ENCODE assay signal across 8 cellular contexts in the genomic region with DNA sequence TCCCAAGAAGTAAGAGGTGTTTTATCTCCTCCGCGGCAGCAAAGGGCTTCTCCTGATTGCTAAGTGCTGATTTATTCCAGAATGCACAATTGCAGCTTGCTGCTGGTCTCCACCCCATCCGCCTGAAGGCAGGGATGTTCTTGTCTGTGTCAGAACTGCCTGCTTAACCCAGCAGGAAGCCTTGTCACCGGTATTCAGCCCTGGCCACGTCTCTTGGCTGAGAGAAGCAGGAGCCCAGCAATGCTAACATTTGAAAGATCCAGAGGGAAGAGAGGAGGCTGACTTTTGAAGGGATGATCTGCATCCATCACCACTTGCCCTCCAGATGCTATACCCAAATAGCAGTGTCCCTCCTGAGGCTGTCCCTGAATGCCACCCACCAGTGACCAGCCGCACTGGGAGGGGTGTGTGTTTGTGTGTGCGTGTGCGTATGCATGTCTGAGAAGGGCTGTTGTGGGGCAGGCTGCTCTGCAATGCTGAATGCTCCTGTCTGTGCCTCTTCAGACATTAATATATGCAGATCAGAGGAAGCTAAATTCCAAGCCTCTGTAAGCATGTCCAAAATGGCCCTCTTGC. TPM values are rescaled to one million over a fixed set of nuclear protein-coding genes. Genes with fewer than 3 reads are reported as not detected.
DNase-seq lines count a peak whose midpoint lies in the region; ATAC-seq, FAIRE-seq and TF ChIP-seq lines count a peak whose summit lies in the region.

No MANE protein-coding gene starts in this region.

- no peaks in the 10 kb centered on the region for H3K36me3 ChIP-seq in breast epithelium
- H3K36me3 ChIP-seq in mucosa of descending colon (ENCODE audit: low read depth): no peaks in the 10 kb centered on the region

- no peak overlapping the region for H3K27ac ChIP-seq in A549
- H3K27ac ChIP-seq in breast epithelium: no peak overlapping the region

- TF ChIP-seq CTCF in A549 (IDR thresholded peaks at IDR 0.05): no peak
- TF ChIP-seq CTCF in breast epithelium (IDR thresholded peaks at IDR 0.05): no peak
- TF ChIP-seq CTCF in mucosa of descending colon (IDR thresholded peaks at IDR 0.05): no peak

- TF ChIP-seq RAD21 in A549 (conservative IDR thresholded peaks at IDR 0.05 in 1 of 2, IDR thresholded peaks at IDR 0.05 in 1 of 2): no peak

- no peaks in the 10 kb centered on the region for H3K27me3 ChIP-seq in breast epithelium

- H3K4me1 ChIP-seq in A549 (no peaks in the 10 kb centered on the region; the same call in 2 of the 3 replicates), breast epithelium (no peaks in the 10 kb centered on the region), mucosa of descending colon (ENCODE audit: low read depth) (peaks cover 5% of the 10 kb centered on the region)

- DNase-seq in A549 (ENCODE audit: low read depth in 1 of 2, low spot score in 1 of 2): no peak
- peak; percentile 75 for DNase-seq in NCI-H345 treated with DMSO at 0.1 percent for 48 hours (lab: John Stamatoyannopoulos, UW; ENCODE audit: unreplicated experiment)
- DNase-seq in breast epithelium (ENCODE audit: low spot score in 2 of 2): peak in 1 of 2 donors; percentile 48
- DNase-seq in mucosa of descending colon: no peak
- no peak for DNase-seq in medulla oblongata (ENCODE audit: extremely low spot score)
- no peak for DNase-seq in NCI-H2196 treated with DMSO at 0.1 percent for 48 hours (lab: John Stamatoyannopoulos, UW; ENCODE audit: unreplicated experiment)
- DNase-seq in NCI-H774 (lab: John Stamatoyannopoulos, UW): no peak

- H3K9me3 ChIP-seq in A549 (no peaks in the 10 kb centered on the region), breast epithelium (no peaks in the 10 kb centered on the region), mucosa of descending colon (no peaks in the 10 kb centered on the region)

- ATAC-seq in A549 (no peak), mucosa of descending colon (peak; percentile 12), GM21723 (IDR thresholded peaks at IDR 0.05; ENCODE audit: unreplicated experiment) (no peak)

- H3K4me2 ChIP-seq in A549: 0 out of 3 replicates have a peak overlapping the region, but pooled peaks have one; percentile 16

- FAIRE-seq in A549 (lab: Jason Lieb, UNC): no peak

- CTCF ChIA-PET in A549 (lab: Yijun Ruan, JAX): interaction anchor here (0.8 kb wide), 1 partner anchor 275 kb away, joined by 3 read pairs; no protein-coding TSS in a partner anchor

- 52% methylated on average over 5 of the region's 8 CpGs for WGBS in A549 (ENCODE audit: missing lambda C conversion rate)

- POLR2A ChIA-PET in A549 (lab: Yijun Ruan, JAX): no interaction called here

- no peak for TF ChIP-seq EP300 in A549 (IDR thresholded peaks at IDR 0.05)

- intact Hi-C loops in breast epithelium (cut with DNase I; ENCODE audit: low total_unique reads): loop anchor here (5.0 kb wide), 1 partner anchor 1062 kb away; no protein-coding TSS in a partner anchor
- intact Hi-C loops in mucosa of descending colon (cut with DNase I, micrococcal nuclease): no loop called here

- no peak for TF ChIP-seq POLR2A in A549 (IDR thresholded peaks at IDR 0.05; ENCODE audit: low read length)
- TF ChIP-seq POLR2A in breast epithelium (IDR thresholded peaks at IDR 0.05): no peak

- H3K4me3 ChIP-seq in A549 (no peak overlapping the region), breast epithelium (peak overlapping the region; percentile 1 to 49 (median 30)), mucosa of descending colon (no peak overlapping the region)

TF ChIP-seq in A549, 52 proteins besides CTCF, POLR2A, EP300 and RAD21:
- TF ChIP-seq HEYL (CRISPR knock-in tag; IDR thresholded peaks at IDR 0.05) (no peak), HOXB13 (CRISPR knock-in tag; IDR thresholded peaks at IDR 0.05; ENCODE audit: low read depth) (no peak), PHF8 (IDR thresholded peaks at IDR 0.05; ENCODE audit: borderline replicate concordance, low read depth) (no peak), EHF (CRISPR knock-in tag; IDR thresholded peaks at IDR 0.05) (no peak), MAZ (IDR thresholded peaks at IDR 0.05; ENCODE audit: borderline replicate concordance, low read depth, low read length) (no peak), CHD4 (IDR thresholded peaks at IDR 0.05; ENCODE audit: borderline replicate concordance) (no peak), RCOR1 (IDR thresholded peaks at IDR 0.05; ENCODE audit: low read depth, low read length) (no peak), RFX5 (IDR thresholded peaks at IDR 0.05) (no peak), HOXB5 (CRISPR knock-in tag; IDR thresholded peaks at IDR 0.05) (no peak), FOXS1 (CRISPR knock-in tag; IDR thresholded peaks at IDR 0.05) (no peak)
- TF ChIP-seq, protein P1, sequence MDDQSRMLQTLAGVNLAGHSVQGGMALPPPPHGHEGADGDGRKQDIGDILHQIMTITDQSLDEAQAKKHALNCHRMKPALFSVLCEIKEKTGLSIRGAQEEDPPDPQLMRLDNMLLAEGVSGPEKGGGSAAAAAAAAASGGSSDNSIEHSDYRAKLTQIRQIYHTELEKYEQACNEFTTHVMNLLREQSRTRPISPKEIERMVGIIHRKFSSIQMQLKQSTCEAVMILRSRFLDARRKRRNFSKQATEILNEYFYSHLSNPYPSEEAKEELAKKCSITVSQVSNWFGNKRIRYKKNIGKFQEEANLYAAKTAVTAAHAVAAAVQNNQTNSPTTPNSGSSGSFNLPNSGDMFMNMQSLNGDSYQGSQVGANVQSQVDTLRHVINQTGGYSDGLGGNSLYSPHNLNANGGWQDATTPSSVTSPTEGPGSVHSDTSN (IDR thresholded peaks at IDR 0.05): no peak
- TF ChIP-seq, protein P2, sequence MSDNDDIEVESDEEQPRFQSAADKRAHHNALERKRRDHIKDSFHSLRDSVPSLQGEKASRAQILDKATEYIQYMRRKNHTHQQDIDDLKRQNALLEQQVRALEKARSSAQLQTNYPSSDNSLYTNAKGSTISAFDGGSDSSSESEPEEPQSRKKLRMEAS (IDR thresholded peaks at IDR 0.05): no peak

RNA-seq across cellular contexts. Expression of gene SCML4, which starts 4.0 kb away (rescaled TPM):
- polyA plus RNA-seq in A549 (2011; rRNA removed) (not detected in 2 replicates), A549 (2017; fragmentation: RNase III; extraction: RNeasy Plus Mini Kit Qiagen cat#74134 plus additional on column Dnase treatment) (not detected in 3 replicates)
- not detected in 2 replicates for polyA plus RNA-seq in A549 (2012; cell fraction: cytosol; rRNA removed)
- polyA plus RNA-seq in A549 (2012; cell fraction: nucleus; rRNA removed): not detected in 2 replicates
- not detected in 2 replicates for polyA minus RNA-seq in A549 (2011; rRNA and poly(A)+ RNA removed)
- total RNA-seq in breast epithelium (1 to 10 TPM; 1.1 to 2.9 (median 2.9) TPM), mucosa of descending colon (1 to 10 TPM; 1.4 to 4.2 (median 2.3) TPM)

Comparison
In these comparisons a context has a peak if more than half of its experiments do, and no peak if none do; other contexts are left out.
1. H3K4me3 ChIP-seq: peak in breast epithelium (3 of 3); none in A549 (single experiment) and mucosa of descending colon (single experiment).